In the genomic region with DNA sequence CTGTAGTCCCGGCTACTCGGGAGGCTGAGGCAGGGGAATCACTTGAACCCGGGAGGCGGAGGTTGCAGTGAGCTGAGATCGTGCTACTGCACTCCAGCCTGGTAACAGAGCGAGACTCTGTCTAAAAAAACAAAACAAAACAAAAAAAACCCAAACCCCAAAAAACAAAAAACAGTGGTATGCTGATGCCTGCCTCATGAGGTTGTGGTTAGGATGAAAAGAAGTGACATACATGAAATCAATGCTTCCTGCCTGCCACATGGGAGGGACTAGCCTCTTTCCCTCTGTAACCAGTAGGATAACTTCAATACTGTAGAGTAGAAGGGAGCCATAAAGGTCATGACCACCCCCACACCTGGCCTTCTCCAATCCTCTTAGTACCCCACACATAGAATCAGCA, we compare ENCODE assay signal across 13 cellular contexts. TPM values are rescaled to one million over a fixed set of nuclear protein-coding genes. Genes with fewer than 3 reads are reported as not detected.
A peak's percentile ranks its signal among the peaks of the same experiment; 100 is the strongest.
DNase-seq lines count a peak whose midpoint lies in the region; ATAC-seq lines count a peak whose summit lies in the region.
"Had no signal": no experiment of that assay in that cellular context is flagged by ENCODE, and none has a peak within 500 bp of the region (broad histone marks: within the 10 kb centered on the region; RNA-seq: fewer than 3 reads in every experiment).

No MANE protein-coding gene starts in this region.

- ATAC-seq in activated naive CD8-positive, alpha-beta T cell treated with anti-CD3 and anti-CD28 coated beads, Interleukin-2, amount 50 U/mL, for 24 hours, result peak; percentile 6
- ATAC-seq in stimulated activated memory B cell treated with anti-CD40 and anti-IgM and Interleukin-4, amounts not matched to agents 10 μg/mL and 1 μg/mL and 100 μg/mL, for 72 hours, result no peak
- ATAC-seq in GM19351 (IDR thresholded peaks at IDR 0.05; ENCODE audit: unreplicated experiment) (no peak), GM19463 (IDR thresholded peaks at IDR 0.05; ENCODE audit: unreplicated experiment) (no peak), GM19397 (IDR thresholded peaks at IDR 0.05; ENCODE audit: unreplicated experiment) (no peak)

- CTCF ChIA-PET in activated naive CD4-positive, alpha-beta T cell treated with anti-CD3 and anti-CD28 coated beads for 36 hours (lab: Charles Lee), result interaction anchor here (0.6 to 5.1 kb wide), 3 partner anchors 8 to 135 kb away, joined by 5 to 24 read pairs (median 8); no protein-coding TSS in a partner anchor

- intact Hi-C loops in activated naive CD4-positive, alpha-beta T cell treated with anti-CD3 and anti-CD28 coated beads for 36 hours (cut with micrococcal nuclease), result loop anchor here (2.0 to 5.0 kb wide), 4 partner anchors 91 to 1104 kb away; partner anchors contain the start of gene TTF2

- no peak overlapping the region for H3K4me3 Mint-ChIP-seq in activated naive CD4-positive, alpha-beta T cell treated with anti-CD3 and anti-CD28 coated beads for 36 hours
- H3K4me3 Mint-ChIP-seq in activated naive CD8-positive, alpha-beta T cell treated with anti-CD3 and anti-CD28 coated beads, Interleukin-2, amount 50 U/mL, for 24 hours, result no peak overlapping the region
- H3K4me3 Mint-ChIP-seq in stimulated activated memory B cell treated with anti-CD40 and anti-IgM and Interleukin-4, amounts not matched to agents 10 μg/mL and 1 μg/mL and 100 μg/mL, for 72 hours, result no peak overlapping the region

- H3K36me3 Mint-ChIP-seq in activated naive CD4-positive, alpha-beta T cell treated with anti-CD3 and anti-CD28 coated beads for 36 hours (ENCODE audit: low read depth), result peaks cover 6% of the 10 kb centered on the region
- H3K36me3 Mint-ChIP-seq in activated naive CD8-positive, alpha-beta T cell treated with anti-CD3 and anti-CD28 coated beads, Interleukin-2, amount 50 U/mL, for 24 hours (ENCODE audit: low read depth), result peaks cover 5% of the 10 kb centered on the region
- H3K36me3 Mint-ChIP-seq in stimulated activated memory B cell treated with anti-CD40 and anti-IgM and Interleukin-4, amounts not matched to agents 10 μg/mL and 1 μg/mL and 100 μg/mL, for 72 hours, result peaks cover 6% of the 10 kb centered on the region

- peak overlapping the region; percentile 75 for H3K27ac Mint-ChIP-seq in activated naive CD4-positive, alpha-beta T cell treated with anti-CD3 and anti-CD28 coated beads for 36 hours
- peak overlapping the region; percentile 14 for H3K27ac Mint-ChIP-seq in activated naive CD8-positive, alpha-beta T cell treated with anti-CD3 and anti-CD28 coated beads, Interleukin-2, amount 50 U/mL, for 24 hours
- peak overlapping the region; percentile 52 for H3K27ac Mint-ChIP-seq in stimulated activated memory B cell treated with anti-CD40 and anti-IgM and Interleukin-4, amounts not matched to agents 10 μg/mL and 1 μg/mL and 100 μg/mL, for 72 hours

- peaks cover 9% of the 10 kb centered on the region for H3K9me3 Mint-ChIP-seq in activated naive CD4-positive, alpha-beta T cell treated with anti-CD3 and anti-CD28 coated beads for 36 hours
- peaks cover 10% of the 10 kb centered on the region for H3K9me3 Mint-ChIP-seq in activated naive CD8-positive, alpha-beta T cell treated with anti-CD3 and anti-CD28 coated beads, Interleukin-2, amount 50 U/mL, for 24 hours
- H3K9me3 Mint-ChIP-seq in stimulated activated memory B cell treated with anti-CD40 and anti-IgM and Interleukin-4, amounts not matched to agents 10 μg/mL and 1 μg/mL and 100 μg/mL, for 72 hours, result peaks cover 5% of the 10 kb centered on the region

- H3K27me3 Mint-ChIP-seq in activated naive CD4-positive, alpha-beta T cell treated with anti-CD3 and anti-CD28 coated beads for 36 hours (ENCODE audit: low read depth), result peaks cover 7% of the 10 kb centered on the region
- peaks cover 13% of the 10 kb centered on the region for H3K27me3 Mint-ChIP-seq in activated naive CD8-positive, alpha-beta T cell treated with anti-CD3 and anti-CD28 coated beads, Interleukin-2, amount 50 U/mL, for 24 hours
- no peaks in the 10 kb centered on the region for H3K27me3 Mint-ChIP-seq in stimulated activated memory B cell treated with anti-CD40 and anti-IgM and Interleukin-4, amounts not matched to agents 10 μg/mL and 1 μg/mL and 100 μg/mL, for 72 hours

- peaks cover 92% of the 10 kb centered on the region for H3K4me1 Mint-ChIP-seq in activated naive CD4-positive, alpha-beta T cell treated with anti-CD3 and anti-CD28 coated beads for 36 hours (ENCODE audit: low read depth)
- H3K4me1 Mint-ChIP-seq in activated naive CD8-positive, alpha-beta T cell treated with anti-CD3 and anti-CD28 coated beads, Interleukin-2, amount 50 U/mL, for 24 hours, result peaks cover 93% of the 10 kb centered on the region
- H3K4me1 Mint-ChIP-seq in stimulated activated memory B cell treated with anti-CD40 and anti-IgM and Interleukin-4, amounts not matched to agents 10 μg/mL and 1 μg/mL and 100 μg/mL, for 72 hours, result peaks cover 92% of the 10 kb centered on the region

- DNase-seq in activated naive CD4-positive, alpha-beta T cell treated with anti-CD3 and anti-CD28 coated beads for 36 hours, result peak; percentile 61
- no peak for DNase-seq in activated naive CD4-positive, alpha-beta T cell treated with anti-CD3 and anti-CD28 coated beads, Interleukin-2, amount 50 U/mL, for 16 hours
- DNase-seq in T-helper 9 cell, result peak; percentile 33
- DNase-seq in activated naive CD8-positive, alpha-beta T cell treated with anti-CD3 and anti-CD28 coated beads, Interleukin-2, amount 50 U/mL, for 24 hours, result no peak
- DNase-seq: colonic mucosa, H7, KBM-7, NCI-H1417 treated with DMSO at 0.1 percent for 48 hours, NCI-H446 had no signal

RNA-seq across cellular contexts. Expression of gene TENT5C, which starts 55.2 kb away (rescaled TPM):
- total RNA-seq in activated naive CD4-positive, alpha-beta T cell treated with anti-CD3 and anti-CD28 coated beads for 36 hours, result 10 to 100 TPM; 10.7 to 11.2 TPM

Comparison
In these comparisons a context has a peak if more than half of its experiments do, and no peak if none do; other contexts are left out.
1. DNase-seq: peak in activated naive CD4-positive, alpha-beta T cell treated with anti-CD3 and anti-CD28 coated beads for 36 hours (single experiment) and T-helper 9 cell (single experiment); none in activated naive CD4-positive, alpha-beta T cell treated with anti-CD3 and anti-CD28 coated beads, Interleukin-2, amount 50 U/mL, for 16 hours (single experiment) and activated naive CD8-positive, alpha-beta T cell treated with anti-CD3 and anti-CD28 coated beads, Interleukin-2, amount 50 U/mL, for 24 hours (single experiment).
2. H3K27ac Mint-ChIP-seq: peak in every context shown above with its lines; median percentile 75 in activated naive CD4-positive, alpha-beta T cell treated with anti-CD3 and anti-CD28 coated beads for 36 hours; 52 in stimulated activated memory B cell treated with anti-CD40 and anti-IgM and Interleukin-4, amounts not matched to agents 10 μg/mL and 1 μg/mL and 100 μg/mL, for 72 hours; 14 in activated naive CD8-positive, alpha-beta T cell treated with anti-CD3 and anti-CD28 coated beads, Interleukin-2, amount 50 U/mL, for 24 hours.